ENCODE assay signal across 8 cellular contexts in genomic region chr1:151620286-151620685, GRCh38. TPM values are rescaled to one million over a fixed set of nuclear protein-coding genes. Genes with fewer than 3 reads are reported as not detected.
DNase-seq lines count a peak whose midpoint lies in the region; ATAC-seq and TF ChIP-seq lines count a peak whose summit lies in the region.

No MANE protein-coding gene starts in this region.

- H3K4me1 Mint-ChIP-seq in GM23338 (peaks cover 23% of the 10 kb centered on the region), WTC11 (peaks cover 36% of the 10 kb centered on the region)

- intact Hi-C loops in lower leg skin (cut with DNase I; ENCODE audit: low total_unique reads) = no loop called here

- H4K20me1 ChIP-seq in GM23338 (replicated peaks; ENCODE audit: insufficient read depth) = peaks cover 19% of the 10 kb centered on the region
- H4K20me1 ChIP-seq in hepatocyte (ENCODE audit: insufficient read depth, poor library complexity, severe bottlenecking) = peaks cover 24% of the 10 kb centered on the region

- POLR2A ChIA-PET in WTC11 (lab: Charles Lee) = interaction anchor here (0.7 kb wide), 1 partner anchor 44 kb away, joined by 4 read pairs; no protein-coding TSS in a partner anchor

- no peak overlapping the region for H3K4me2 ChIP-seq in GM23338
- H3K4me2 ChIP-seq in hepatocyte = peak overlapping the region; percentile 64
- H3K4me2 ChIP-seq in skeletal muscle satellite cell (ENCODE audit: low read length) = peak overlapping the region; percentile 11

- H3K27ac Mint-ChIP-seq in GM23338 (peak overlapping the region; percentile 38; the same call in 1 of the 2 replicates), WTC11 (peak overlapping the region; percentile 40)

- DNase-seq in GM23338 (ENCODE audit: low spot score) = no peak
- DNase-seq in WTC11 (ENCODE audit: low spot score) = no peak
- no peak for DNase-seq in hepatocyte (ENCODE audit: low spot score)
- DNase-seq in omental fat pad (ENCODE audit: low spot score) = no peak
- no peak for DNase-seq in NCI-H446 (lab: John Stamatoyannopoulos, UW)
- DNase-seq in lower leg skin (ENCODE audit: low spot score in 2 of 2) = no peak

- H3K27me3 Mint-ChIP-seq in GM23338 (ENCODE audit: insufficient read depth, low read depth, poor library complexity) = peaks cover 3% of the 10 kb centered on the region
- no peaks in the 10 kb centered on the region for H3K27me3 Mint-ChIP-seq in WTC11 (ENCODE audit: low read depth)

- H3K9ac ChIP-seq in skeletal muscle satellite cell (ENCODE audit: low read depth, low read length) = peak overlapping the region; percentile 12

- H3K27me3 ChIP-seq in GM23338 (ENCODE audit: insufficient read depth) = no peaks in the 10 kb centered on the region
- H3K27me3 ChIP-seq in hepatocyte = no peaks in the 10 kb centered on the region
- no peaks in the 10 kb centered on the region for H3K27me3 ChIP-seq in skeletal muscle satellite cell (ENCODE audit: control insufficient read depth, insufficient read depth, low read length)

- H3K4me1 ChIP-seq in GM23338 (ENCODE audit: insufficient read depth) = peaks cover 9% of the 10 kb centered on the region
- peaks cover 36% of the 10 kb centered on the region for H3K4me1 ChIP-seq in hepatocyte (ENCODE audit: insufficient read depth)
- peaks cover 26% of the 10 kb centered on the region for H3K4me1 ChIP-seq in skeletal muscle satellite cell (ENCODE audit: control insufficient read depth, insufficient read depth, low read length)

- no peaks in the 10 kb centered on the region for H3K9me3 Mint-ChIP-seq in GM23338
- H3K9me3 Mint-ChIP-seq in WTC11 = no peaks in the 10 kb centered on the region

- H3K4me3 Mint-ChIP-seq in GM23338 = no peak overlapping the region
- H3K4me3 Mint-ChIP-seq in WTC11 = no peak overlapping the region

- TF ChIP-seq CTCF in GM23338 (conservative IDR thresholded peaks at IDR 0.05; ENCODE audit: low read depth in 2 of 2) (no peak), WTC11 (IDR thresholded peaks at IDR 0.05) (no peak), hepatocyte (IDR thresholded peaks at IDR 0.05; ENCODE audit: poor library complexity) (no peak), omental fat pad (IDR thresholded peaks at IDR 0.05) (no peak), lower leg skin (IDR thresholded peaks at IDR 0.05) (no peak)

- no peaks in the 10 kb centered on the region for H3F3A ChIP-seq in GM23338 (replicated peaks; ENCODE audit: low read depth)

- H3K9me2 ChIP-seq in GM23338 (ENCODE audit: insufficient read depth) (no peaks in the 10 kb centered on the region), hepatocyte (replicated peaks; ENCODE audit: insufficient read depth) (no peaks in the 10 kb centered on the region)

- 0 out of 2 replicates have a peak overlapping the region, but pooled peaks have one; percentile 8 for H3K27ac ChIP-seq in GM23338 (ENCODE audit: low read depth)
- peak overlapping the region; percentile 74 for H3K27ac ChIP-seq in hepatocyte

- no peak for TF ChIP-seq POLR2A in lower leg skin (IDR thresholded peaks at IDR 0.05)

- H3K36me3 Mint-ChIP-seq in GM23338 (ENCODE audit: low read depth) (no peaks in the 10 kb centered on the region), WTC11 (0 out of 2 replicates have a peak, but pooled peaks cover under 1% of the 10 kb centered on the region)

- peaks cover 97% of the 10 kb centered on the region for H3K79me2 ChIP-seq in GM23338 (replicated peaks; ENCODE audit: insufficient read depth)
- H3K79me2 ChIP-seq in hepatocyte = peaks cover 90% of the 10 kb centered on the region

- H2AFZ ChIP-seq in GM23338 (no peak overlapping the region), hepatocyte (no peak overlapping the region)

- H3K36me3 ChIP-seq in GM23338 (ENCODE audit: insufficient read depth) (no peaks in the 10 kb centered on the region), hepatocyte (replicated peaks; ENCODE audit: insufficient read depth, low read depth) (no peaks in the 10 kb centered on the region), skeletal muscle satellite cell (ENCODE audit: insufficient read depth, low read length) (no peaks in the 10 kb centered on the region)

- no peak overlapping the region for H3K4me3 ChIP-seq in GM23338
- no peak overlapping the region for H3K4me3 ChIP-seq in hepatocyte
- peak overlapping the region; percentile 9 for H3K4me3 ChIP-seq in skeletal muscle satellite cell (ENCODE audit: low read length)
- no peak overlapping the region for H3K4me3 ChIP-seq in lower leg skin (ENCODE audit: low read depth, poor library complexity, severe bottlenecking)

- H3K9me3 ChIP-seq in hepatocyte (ENCODE audit: low read depth) (no peaks in the 10 kb centered on the region), skeletal muscle satellite cell (replicated peaks; ENCODE audit: low read length) (no peaks in the 10 kb centered on the region)

- CTCF ChIA-PET in WTC11 (lab: Charles Lee) = interaction anchor here (0.6 to 2.2 kb wide), 6 partner anchors 27 to 216 kb away, joined by 3 to 8 read pairs (median 3); no protein-coding TSS in a partner anchor

- ATAC-seq in GM23338 (no peak), WTC11 (no peak), omental fat pad (ENCODE audit: low FRiP score) (no peak), HG02884 (IDR thresholded peaks at IDR 0.05; ENCODE audit: unreplicated experiment) (no peak)

- 63% methylated on average over 2 of the region's 2 CpGs for WGBS in hepatocyte (ENCODE audit: low lambda C conversion rate, missing lambda C conversion rate)
- 45 to 56% methylated on average over 2 of the region's 2 CpGs for WGBS in lower leg skin, 2 donors

TF ChIP-seq in GM23338, 12 proteins besides CTCF, POLR2A, EP300 and RAD21 (continues in another document):
- TF ChIP-seq REST (IDR thresholded peaks at IDR 0.05; ENCODE audit: unreplicated experiment) = no peak
- TF ChIP-seq JUNB (IDR thresholded peaks at IDR 0.05; ENCODE audit: unreplicated experiment) = no peak
- no peak for TF ChIP-seq NANOG (IDR thresholded peaks at IDR 0.05; ENCODE audit: borderline replicate concordance)
- TF ChIP-seq EZH2phosphoT487 (IDR thresholded peaks at IDR 0.05; ENCODE audit: unreplicated experiment) = no peak

TF ChIP-seq in WTC11, 78 proteins besides CTCF, POLR2A, EP300 and RAD21:
- TF ChIP-seq ZNF671 (CRISPR knock-in tag; IDR thresholded peaks at IDR 0.05) (no peak), SMAD4 (CRISPR knock-in tag; IDR thresholded peaks at IDR 0.05) (no peak)

RNA-seq across cellular contexts. Expression of gene SNX27, which starts 8.4 kb away (rescaled TPM):
- 58.6 and 59.7 TPM in 2 replicates for total RNA-seq in GM23338 (2014; rRNA removed; shearing (Covaris generic))
- 34.0 and 40.6 TPM in 2 replicates for polyA plus RNA-seq in GM23338 (2016; fragmentation: Nextera tagmentation; extraction: Ambion mirVana)
- total RNA-seq in WTC11 (2021) = 50.0 to 56.0 TPM (median 50.3 TPM) in 3 replicates
- 35.1 and 38.7 TPM in 2 replicates for total RNA-seq in hepatocyte
- polyA plus RNA-seq in hepatocyte = 18.2 and 24.0 TPM in 2 replicates
- total RNA-seq in skeletal muscle satellite cell (2012; rRNA removed) = 20.3 and 25.3 TPM in 2 replicates
- 10 to 100 TPM; 21.3 to 41.9 (median 33.6) TPM for total RNA-seq in omental fat pad
- total RNA-seq in lower leg skin = 10 to 100 TPM; 21.9 to 34.3 (median 26.5) TPM
